In the genomic region with DNA sequence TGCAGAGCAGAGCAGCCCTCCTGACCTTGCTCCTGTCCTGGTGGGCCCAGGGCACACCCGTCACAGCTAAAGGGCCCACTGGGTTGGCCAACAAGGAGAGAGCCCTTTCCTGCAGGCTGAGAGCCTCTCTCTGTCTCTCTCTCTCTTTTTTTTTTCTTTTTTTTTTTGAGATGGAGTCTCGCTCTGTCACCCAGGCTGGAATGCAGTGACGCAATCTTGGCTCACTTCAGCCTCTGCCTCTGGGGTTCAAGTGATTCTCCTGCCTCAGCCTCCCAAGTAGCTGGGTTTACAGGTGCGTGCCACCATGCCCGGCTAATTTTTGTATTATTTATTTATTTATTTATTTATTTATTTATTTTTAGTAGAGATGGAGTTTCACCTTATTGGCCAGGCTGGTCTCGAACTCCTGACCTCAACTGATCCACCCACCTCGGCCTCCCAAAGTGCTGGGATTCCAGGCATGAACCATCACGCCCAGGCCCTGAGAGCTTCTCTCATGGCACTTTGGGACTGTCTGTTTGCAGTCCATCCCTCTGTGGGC, we compare ENCODE assay signal across 8 cellular contexts. TPM values are rescaled to one million over a fixed set of nuclear protein-coding genes. Genes with fewer than 3 reads are reported as not detected.
DNase-seq lines count a peak whose midpoint lies in the region; ATAC-seq, FAIRE-seq and TF ChIP-seq lines count a peak whose summit lies in the region.
"Not testable (repeated sequence)": the region's sequence is repeated elsewhere in the genome, so short reads cannot be mapped to it uniquely, and the experiment has no call there.
"Had no signal": no experiment of that assay in that cellular context is flagged by ENCODE, and none has a peak within 500 bp of the region (broad histone marks: within the 10 kb centered on the region; RNA-seq: fewer than 3 reads in every experiment).

No MANE protein-coding gene starts in this region.

- TF ChIP-seq POLR2A in A549 (IDR thresholded peaks at IDR 0.05; ENCODE audit: low read length) = not testable (repeated sequence)

- H3K4me1 ChIP-seq in A549; HEK293 (ENCODE audit: control insufficient read depth, insufficient read depth, low read length): not testable (repeated sequence)
- H3K4me1 ChIP-seq in BLaER1 treated with 17β-estradiol and CSF1 and Interleukin-3, amounts not matched to agents 10 nM and 100 nM = peaks cover 0 to 33% (median 28%) of the 10 kb centered on the region in 10 experiments; a peak in 13 of 20 replicates

- not testable (repeated sequence) for H3K36me3 ChIP-seq in BLaER1 treated with 17β-estradiol and CSF1 and Interleukin-3, amounts not matched to agents 10 nM and 100 nM; HEK293 (ENCODE audit: control insufficient read depth in 2 of 2, insufficient read depth in 1 of 2, low read length in 2 of 2)

- TF ChIP-seq CTCF in A549 (IDR thresholded peaks at IDR 0.05); HEK293 (tag by site-specific recombination; IDR thresholded peaks at IDR 0.05); choroid plexus epithelial cell (conservative IDR thresholded peaks at IDR 0.05; ENCODE audit: low read depth, low read length); fibroblast of pulmonary artery (IDR thresholded peaks at IDR 0.05; ENCODE audit: low read length, missing control alignments): not testable (repeated sequence)

- POLR2A ChIA-PET in A549 (lab: Yijun Ruan, JAX); HEK293 (lab: Yijun Ruan, JAX): not testable (repeated sequence)

- not testable (repeated sequence) for H3K4me2 ChIP-seq in A549
- peak overlapping the region in 8 of 11 experiments; percentile 38 to 66 (median 50); a peak in 13 of 22 replicates for H3K4me2 ChIP-seq in BLaER1 treated with 17β-estradiol and CSF1 and Interleukin-3, amounts not matched to agents 10 nM and 100 nM

- not testable (repeated sequence) for H3K4me3 ChIP-seq in A549; BLaER1 treated with 17β-estradiol and CSF1 and Interleukin-3, amounts not matched to agents 10 nM and 100 nM; HEK293 (ENCODE audit: low read depth, low read length); choroid plexus epithelial cell (ENCODE audit: low read depth, low read length); fibroblast of pulmonary artery (replicated peaks; ENCODE audit: low read depth, low read length)

- not testable (repeated sequence) for FAIRE-seq in A549 (lab: Jason Lieb, UNC)

- not testable (repeated sequence) for DNase-seq in A549 (ENCODE audit: low read depth in 1 of 2, low spot score in 1 of 2)
- DNase-seq in choroid plexus epithelial cell (ENCODE audit: low read depth) = peak; percentile 1
- peak; percentile 4 for DNase-seq in fibroblast of pulmonary artery (ENCODE audit: low read depth)

- 79% methylated on average over 7 of the region's 8 CpGs for WGBS in A549 (ENCODE audit: missing lambda C conversion rate)

- H3K9me3 ChIP-seq in A549; BLaER1 treated with 17β-estradiol and CSF1 and Interleukin-3, amounts not matched to agents 10 nM and 100 nM (replicated peaks in 1 of 11); HEK293 (ENCODE audit: control insufficient read depth, insufficient read depth, low read depth, low read length): not testable (repeated sequence)

- not testable (repeated sequence) for TF ChIP-seq EP300 in A549 (IDR thresholded peaks at IDR 0.05); Ishikawa (IDR thresholded peaks at IDR 0.05; ENCODE audit: borderline replicate concordance)

- H4K20me1 ChIP-seq in BLaER1 treated with 17β-estradiol and CSF1 and Interleukin-3, amounts not matched to agents 10 nM and 100 nM = not testable (repeated sequence)

- not testable (repeated sequence) for ATAC-seq in A549

- H3K9ac ChIP-seq in BLaER1 treated with 17β-estradiol and CSF1 and Interleukin-3, amounts not matched to agents 10 nM and 100 nM = peak overlapping the region in 3 of 11 experiments; percentile 42 to 50 (median 50); a peak in 5 of 22 replicates

- not testable (repeated sequence) for H3K27ac ChIP-seq in A549; HEK293 (ENCODE audit: extremely low read depth, low read depth, low read length)
- peak overlapping the region in 6 of 11 experiments; percentile 35 to 65 (median 62); a peak in 10 of 22 replicates for H3K27ac ChIP-seq in BLaER1 treated with 17β-estradiol and CSF1 and Interleukin-3, amounts not matched to agents 10 nM and 100 nM

- CTCF ChIA-PET in A549 (lab: Yijun Ruan, JAX); HEK293 (lab: Yijun Ruan, JAX): not testable (repeated sequence)

- H3K27me3 ChIP-seq in BLaER1 treated with 17β-estradiol and CSF1 and Interleukin-3, amounts not matched to agents 10 nM and 100 nM = not testable (repeated sequence)

- not testable (repeated sequence) for TF ChIP-seq RAD21 in A549 (conservative IDR thresholded peaks at IDR 0.05 in 1 of 2, IDR thresholded peaks at IDR 0.05 in 1 of 2); Ishikawa (IDR thresholded peaks at IDR 0.05; ENCODE audit: low read depth)

TF ChIP-seq in A549, 52 proteins besides CTCF, POLR2A, EP300 and RAD21:
- TF ChIP-seq ZC3H11A (IDR thresholded peaks at IDR 0.05) = peak; percentile 23; the same call in 1 of the 2 replicates

TF ChIP-seq in HEK293, 187 proteins besides CTCF, POLR2A, EP300 and RAD21 (continues in another document):
- peak; percentile 60; the same call in 1 of the 2 replicates for TF ChIP-seq ZNF394 (tag by site-specific recombination; IDR thresholded peaks at IDR 0.05; ENCODE audit: borderline replicate concordance)
- TF ChIP-seq ZNF138 (tag by site-specific recombination; IDR thresholded peaks at IDR 0.05; ENCODE audit: borderline replicate concordance) = 0 out of 2 replicates have a peak, but pooled peaks have one; percentile 42
- TF ChIP-seq ZNF140 (tag by site-specific recombination; IDR thresholded peaks at IDR 0.05) = peak; percentile 35; the same call in 1 of the 2 replicates
- peak; percentile 20; the same call in 1 of the 2 replicates for TF ChIP-seq ZNF555 (tag by site-specific recombination; conservative IDR thresholded peaks at IDR 0.05)
- peak; percentile 33; the same call in 1 of the 2 replicates for TF ChIP-seq ZNF623 (tag by site-specific recombination; IDR thresholded peaks at IDR 0.05)
- peak; percentile 28 for TF ChIP-seq ZNF426 (tag by site-specific recombination; IDR thresholded peaks at IDR 0.05)

TF ChIP-seq in Ishikawa, 13 proteins besides CTCF, POLR2A, EP300 and RAD21:
- TF ChIP-seq CEBPB (IDR thresholded peaks at IDR 0.05) = peak; percentile 56; the same call in 1 of the 2 replicates

RNA-seq across cellular contexts. Expression of a gene that starts 23.6 kb away (rescaled TPM):
- polyA plus RNA-seq in A549 (2011; rRNA removed) (not detected in 2 replicates), A549 (2017; fragmentation: RNase III; extraction: RNeasy Plus Mini Kit Qiagen cat#74134 plus additional on column Dnase treatment) (not detected in 3 replicates)
- polyA plus RNA-seq in A549 (2012; cell fraction: cytosol; rRNA removed) = not detected in 2 replicates
- not detected in 2 replicates for polyA plus RNA-seq in A549 (2012; cell fraction: nucleus; rRNA removed)
- polyA minus RNA-seq in A549 (2011; rRNA and poly(A)+ RNA removed) = not detected in 2 replicates
- polyA plus RNA-seq: AG04450, CD14-positive monocyte had no signal

RNA-seq across cellular contexts. Expression of a gene that starts 47.9 kb away (rescaled TPM):
- polyA plus RNA-seq in A549 (2011; rRNA removed) (14.0 and 17.6 TPM in 2 replicates), A549 (2017; fragmentation: RNase III; extraction: RNeasy Plus Mini Kit Qiagen cat#74134 plus additional on column Dnase treatment) (7.9 to 9.0 TPM (median 8.4 TPM) in 3 replicates)
- polyA plus RNA-seq in A549 (2012; cell fraction: cytosol; rRNA removed) = 11.8 and 13.2 TPM in 2 replicates
- polyA plus RNA-seq in A549 (2012; cell fraction: nucleus; rRNA removed) = 6.1 and 7.5 TPM in 2 replicates
- 25.5 and 30.1 TPM in 2 replicates for polyA minus RNA-seq in A549 (2011; rRNA and poly(A)+ RNA removed)
